Comparison of ENCODE assay signal across 7 cellular contexts in genomic region chr22:23183107-23183698, GRCh38. TPM values are rescaled to one million over a fixed set of nuclear protein-coding genes. Genes with fewer than 3 reads are reported as not detected.
DNase-seq lines count a peak whose midpoint lies in the region; ATAC-seq lines count a peak whose summit lies in the region.

No MANE protein-coding gene starts in this region.

- H3K9me3 ChIP-seq in ES-I3 (ENCODE audit: control insufficient read depth, insufficient read depth, low read length): no peaks in the 10 kb centered on the region
- H3K9me3 ChIP-seq in adipocyte (ENCODE audit: control insufficient read depth, low read length): no peaks in the 10 kb centered on the region
- no peaks in the 10 kb centered on the region for H3K9me3 ChIP-seq in right cardiac atrium (ENCODE audit: control insufficient read depth, low read length)

- peak overlapping the region; percentile 83 for H3K4me3 ChIP-seq in adipocyte (ENCODE audit: low read length)
- peak overlapping the region; percentile 88 for H3K4me3 ChIP-seq in right cardiac atrium (ENCODE audit: low read length)

- H3K36me3 ChIP-seq in ES-I3 (ENCODE audit: insufficient read depth, low read length) (no peaks in the 10 kb centered on the region), adipocyte (ENCODE audit: control insufficient read depth, insufficient read depth, low read length, severe bottlenecking) (no peaks in the 10 kb centered on the region)

- DNase-seq in MV-4-11 (lab: John Stamatoyannopoulos, UW) (peak; percentile 32), adipocyte (ENCODE audit: low read depth) (peak; percentile 55), right cardiac atrium (peak; percentile 60 to 82 (median 68)), posterior cingulate gyrus (peak; percentile 53 to 96 (median 77))
- no peak for DNase-seq in effector CD4-positive, alpha-beta T cell

- ATAC-seq in right cardiac atrium (peak in 1 of 2 donors; percentile 4), GM18517 (IDR thresholded peaks at IDR 0.05; ENCODE audit: unreplicated experiment) (no peak)

- H3K27me3 ChIP-seq in adipocyte (replicated peaks; ENCODE audit: control insufficient read depth, insufficient read depth, low read length) (no peaks in the 10 kb centered on the region), right cardiac atrium (ENCODE audit: control insufficient read depth, insufficient read depth) (no peaks in the 10 kb centered on the region)

- H3K4me1 ChIP-seq in ES-I3 (ENCODE audit: insufficient read depth, low read length): peaks cover 16% of the 10 kb centered on the region
- H3K4me1 ChIP-seq in adipocyte (ENCODE audit: control insufficient read depth, insufficient read depth, low read length): peaks cover 43% of the 10 kb centered on the region
- H3K4me1 ChIP-seq in right cardiac atrium (ENCODE audit: control insufficient read depth, insufficient read depth, low read length): peaks cover 11% of the 10 kb centered on the region

- H3K9ac ChIP-seq in ES-I3 (ENCODE audit: low read depth, low read length) (peak overlapping the region; percentile 68; the same call in 1 of the 2 replicates), adipocyte (ENCODE audit: low read length) (peak overlapping the region; percentile 41)

- H3K27ac ChIP-seq in right cardiac atrium (ENCODE audit: low read length): no peak overlapping the region

- 14% methylated on average over 11 of the region's 11 CpGs for WGBS in right cardiac atrium

- intact Hi-C loops in right cardiac atrium (cut with DNase I): loop anchor here in 3 of 4 donors (2.0 to 10.0 kb wide), 2 partner anchors 52 kb away; no protein-coding TSS in a partner anchor
- intact Hi-C loops in posterior cingulate gyrus (cut with DNase I): loop anchor here (5.0 kb wide), 1 partner anchor 44 kb away; no protein-coding TSS in a partner anchor

RNA-seq across cellular contexts. Expression of gene BCR, which starts 2.9 kb away (rescaled TPM):
- total RNA-seq in right cardiac atrium: 10 to 100 TPM; 35.4 to 48.0 (median 36.6) TPM
- 18.3 TPM for polyA plus RNA-seq in right cardiac atrium

RNA-seq across cellular contexts. Expression of gene RAB36, which starts 37.9 kb away (rescaled TPM):
- 1 to 10 TPM; 1.1 to 2.7 (median 1.6) TPM for total RNA-seq in right cardiac atrium
- 0.59 TPM for polyA plus RNA-seq in right cardiac atrium

RNA-seq across cellular contexts. Expression of gene RSPH14, which starts 41.4 kb away (rescaled TPM):
- total RNA-seq in right cardiac atrium: not detected
- polyA plus RNA-seq in right cardiac atrium: 0.75 TPM
